ENCODE assay signal across 2 cellular contexts in genomic region chr2:46308081-46308480, GRCh38.
TF ChIP-seq lines count a peak whose summit lies in the region.

No MANE protein-coding gene starts in this region.

TF ChIP-seq in IMR-90, 13 proteins besides CTCF, POLR2A, EP300 and RAD21 (continued from another document):
- TF ChIP-seq MAFK (IDR thresholded peaks at IDR 0.05; ENCODE audit: low read depth, low read length) (no peak), NFE2L2 (IDR thresholded peaks at IDR 0.05; ENCODE audit: low read depth, low read length) (no peak), MXI1 (IDR thresholded peaks at IDR 0.05; ENCODE audit: borderline replicate concordance, low read depth, low read length) (no peak), RCOR1 (IDR thresholded peaks at IDR 0.05; ENCODE audit: insufficient replicate concordance, low read length) (no peak), CEBPB (IDR thresholded peaks at IDR 0.05; ENCODE audit: low read depth, low read length) (no peak), FOS (IDR thresholded peaks at IDR 0.05; ENCODE audit: low read depth, low read length) (no peak), ELK1 (IDR thresholded peaks at IDR 0.05; ENCODE audit: borderline replicate concordance, low read depth, low read length) (no peak), BHLHE40 (IDR thresholded peaks at IDR 0.05; ENCODE audit: low read depth, low read length) (no peak), RFX5 (IDR thresholded peaks at IDR 0.05; ENCODE audit: low read depth, low read length) (no peak), CHD1 (IDR thresholded peaks at IDR 0.05; ENCODE audit: low read depth, low read length) (no peak), SMC3 (IDR thresholded peaks at IDR 0.05; ENCODE audit: low read depth, low read length) (no peak)
- TF ChIP-seq, protein P1, sequence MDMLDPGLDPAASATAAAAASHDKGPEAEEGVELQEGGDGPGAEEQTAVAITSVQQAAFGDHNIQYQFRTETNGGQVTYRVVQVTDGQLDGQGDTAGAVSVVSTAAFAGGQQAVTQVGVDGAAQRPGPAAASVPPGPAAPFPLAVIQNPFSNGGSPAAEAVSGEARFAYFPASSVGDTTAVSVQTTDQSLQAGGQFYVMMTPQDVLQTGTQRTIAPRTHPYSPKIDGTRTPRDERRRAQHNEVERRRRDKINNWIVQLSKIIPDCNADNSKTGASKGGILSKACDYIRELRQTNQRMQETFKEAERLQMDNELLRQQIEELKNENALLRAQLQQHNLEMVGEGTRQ (IDR thresholded peaks at IDR 0.05; ENCODE audit: low read depth, low read length) = no peak

TF ChIP-seq in WTC11, 78 proteins besides CTCF, POLR2A, EP300 and RAD21 (continued from another document):
- TF ChIP-seq, protein P2, sequence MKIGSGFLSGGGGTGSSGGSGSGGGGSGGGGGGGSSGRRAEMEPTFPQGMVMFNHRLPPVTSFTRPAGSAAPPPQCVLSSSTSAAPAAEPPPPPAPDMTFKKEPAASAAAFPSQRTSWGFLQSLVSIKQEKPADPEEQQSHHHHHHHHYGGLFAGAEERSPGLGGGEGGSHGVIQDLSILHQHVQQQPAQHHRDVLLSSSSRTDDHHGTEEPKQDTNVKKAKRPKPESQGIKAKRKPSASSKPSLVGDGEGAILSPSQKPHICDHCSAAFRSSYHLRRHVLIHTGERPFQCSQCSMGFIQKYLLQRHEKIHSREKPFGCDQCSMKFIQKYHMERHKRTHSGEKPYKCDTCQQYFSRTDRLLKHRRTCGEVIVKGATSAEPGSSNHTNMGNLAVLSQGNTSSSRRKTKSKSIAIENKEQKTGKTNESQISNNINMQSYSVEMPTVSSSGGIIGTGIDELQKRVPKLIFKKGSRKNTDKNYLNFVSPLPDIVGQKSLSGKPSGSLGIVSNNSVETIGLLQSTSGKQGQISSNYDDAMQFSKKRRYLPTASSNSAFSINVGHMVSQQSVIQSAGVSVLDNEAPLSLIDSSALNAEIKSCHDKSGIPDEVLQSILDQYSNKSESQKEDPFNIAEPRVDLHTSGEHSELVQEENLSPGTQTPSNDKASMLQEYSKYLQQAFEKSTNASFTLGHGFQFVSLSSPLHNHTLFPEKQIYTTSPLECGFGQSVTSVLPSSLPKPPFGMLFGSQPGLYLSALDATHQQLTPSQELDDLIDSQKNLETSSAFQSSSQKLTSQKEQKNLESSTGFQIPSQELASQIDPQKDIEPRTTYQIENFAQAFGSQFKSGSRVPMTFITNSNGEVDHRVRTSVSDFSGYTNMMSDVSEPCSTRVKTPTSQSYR (CRISPR knock-in tag; IDR thresholded peaks at IDR 0.05) = no peak
- TF ChIP-seq ZNF121 (CRISPR knock-in tag; IDR thresholded peaks at IDR 0.05) (no peak), ZNF317 (CRISPR knock-in tag; IDR thresholded peaks at IDR 0.05; ENCODE audit: borderline replicate concordance, low read depth) (no peak), TEAD4 (CRISPR knock-in tag; IDR thresholded peaks at IDR 0.05) (no peak), NR2C2 (CRISPR knock-in tag; IDR thresholded peaks at IDR 0.05) (no peak), ATF6 (CRISPR knock-in tag; IDR thresholded peaks at IDR 0.05) (no peak), CBFB (CRISPR knock-in tag; IDR thresholded peaks at IDR 0.05; ENCODE audit: low read depth) (no peak), PRRX2 (CRISPR knock-in tag; IDR thresholded peaks at IDR 0.05) (no peak), MAX (CRISPR knock-in tag; IDR thresholded peaks at IDR 0.05) (no peak), ATF1 (CRISPR knock-in tag; IDR thresholded peaks at IDR 0.05) (no peak), SMAD3 (CRISPR knock-in tag; IDR thresholded peaks at IDR 0.05; ENCODE audit: borderline replicate concordance) (no peak), SMAD4 (CRISPR knock-in tag; IDR thresholded peaks at IDR 0.05) (no peak)
- TF ChIP-seq, protein P1 (CRISPR knock-in tag; IDR thresholded peaks at IDR 0.05) = no peak
- TF ChIP-seq, protein P3, sequence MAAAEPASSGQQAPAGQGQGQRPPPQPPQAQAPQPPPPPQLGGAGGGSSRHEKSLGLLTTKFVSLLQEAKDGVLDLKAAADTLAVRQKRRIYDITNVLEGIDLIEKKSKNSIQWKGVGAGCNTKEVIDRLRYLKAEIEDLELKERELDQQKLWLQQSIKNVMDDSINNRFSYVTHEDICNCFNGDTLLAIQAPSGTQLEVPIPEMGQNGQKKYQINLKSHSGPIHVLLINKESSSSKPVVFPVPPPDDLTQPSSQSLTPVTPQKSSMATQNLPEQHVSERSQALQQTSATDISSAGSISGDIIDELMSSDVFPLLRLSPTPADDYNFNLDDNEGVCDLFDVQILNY (CRISPR knock-in tag; IDR thresholded peaks at IDR 0.05) = no peak
- TF ChIP-seq, protein P4, sequence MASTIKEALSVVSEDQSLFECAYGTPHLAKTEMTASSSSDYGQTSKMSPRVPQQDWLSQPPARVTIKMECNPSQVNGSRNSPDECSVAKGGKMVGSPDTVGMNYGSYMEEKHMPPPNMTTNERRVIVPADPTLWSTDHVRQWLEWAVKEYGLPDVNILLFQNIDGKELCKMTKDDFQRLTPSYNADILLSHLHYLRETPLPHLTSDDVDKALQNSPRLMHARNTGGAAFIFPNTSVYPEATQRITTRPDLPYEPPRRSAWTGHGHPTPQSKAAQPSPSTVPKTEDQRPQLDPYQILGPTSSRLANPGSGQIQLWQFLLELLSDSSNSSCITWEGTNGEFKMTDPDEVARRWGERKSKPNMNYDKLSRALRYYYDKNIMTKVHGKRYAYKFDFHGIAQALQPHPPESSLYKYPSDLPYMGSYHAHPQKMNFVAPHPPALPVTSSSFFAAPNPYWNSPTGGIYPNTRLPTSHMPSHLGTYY (CRISPR knock-in tag; IDR thresholded peaks at IDR 0.05) = no peak
- TF ChIP-seq, protein P5, sequence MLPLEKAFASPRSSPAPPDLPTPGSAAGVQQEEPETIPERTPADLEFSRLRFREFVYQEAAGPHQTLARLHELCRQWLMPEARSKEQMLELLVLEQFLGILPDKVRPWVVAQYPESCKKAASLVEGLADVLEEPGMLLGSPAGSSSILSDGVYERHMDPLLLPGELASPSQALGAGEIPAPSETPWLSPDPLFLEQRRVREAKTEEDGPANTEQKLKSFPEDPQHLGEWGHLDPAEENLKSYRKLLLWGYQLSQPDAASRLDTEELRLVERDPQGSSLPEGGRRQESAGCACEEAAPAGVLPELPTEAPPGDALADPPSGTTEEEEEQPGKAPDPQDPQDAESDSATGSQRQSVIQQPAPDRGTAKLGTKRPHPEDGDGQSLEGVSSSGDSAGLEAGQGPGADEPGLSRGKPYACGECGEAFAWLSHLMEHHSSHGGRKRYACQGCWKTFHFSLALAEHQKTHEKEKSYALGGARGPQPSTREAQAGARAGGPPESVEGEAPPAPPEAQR (CRISPR knock-in tag; IDR thresholded peaks at IDR 0.05) = no peak
- TF ChIP-seq, protein P6, sequence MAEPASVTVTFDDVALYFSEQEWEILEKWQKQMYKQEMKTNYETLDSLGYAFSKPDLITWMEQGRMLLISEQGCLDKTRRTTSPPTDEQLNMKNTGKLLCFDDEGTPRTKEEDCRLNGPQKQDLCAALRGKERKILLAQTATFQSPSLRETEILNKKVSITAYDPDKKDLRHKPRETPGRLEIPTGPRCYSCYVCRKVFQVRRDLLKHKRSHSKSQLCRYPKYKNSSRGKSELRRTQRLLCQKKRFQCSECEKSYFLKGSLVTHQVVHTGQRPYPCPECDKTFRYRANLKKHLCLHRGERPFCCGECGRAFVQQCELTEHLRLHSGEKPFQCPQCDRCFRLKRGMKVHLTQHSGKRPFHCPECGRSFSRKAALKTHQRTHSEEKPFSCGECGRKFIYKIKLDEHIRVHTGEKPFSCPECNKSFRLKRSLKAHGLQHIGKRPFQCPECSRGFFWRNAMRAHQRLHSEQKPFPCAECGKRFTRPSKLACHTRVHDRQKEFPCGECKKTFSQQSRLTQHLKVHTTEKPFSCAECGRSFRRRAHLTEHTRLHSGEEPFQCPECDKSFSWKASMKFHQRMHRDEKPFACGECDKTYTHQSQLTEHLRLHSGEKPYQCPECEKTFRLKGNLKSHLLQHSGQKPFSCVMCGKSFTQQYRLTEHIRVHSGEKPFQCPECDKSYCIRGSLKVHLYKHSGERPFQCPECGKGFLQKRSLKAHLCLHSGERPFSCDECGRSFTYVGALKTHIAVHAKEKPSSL (CRISPR knock-in tag; conservative IDR thresholded peaks at IDR 0.05) = no peak
- TF ChIP-seq, protein P7, sequence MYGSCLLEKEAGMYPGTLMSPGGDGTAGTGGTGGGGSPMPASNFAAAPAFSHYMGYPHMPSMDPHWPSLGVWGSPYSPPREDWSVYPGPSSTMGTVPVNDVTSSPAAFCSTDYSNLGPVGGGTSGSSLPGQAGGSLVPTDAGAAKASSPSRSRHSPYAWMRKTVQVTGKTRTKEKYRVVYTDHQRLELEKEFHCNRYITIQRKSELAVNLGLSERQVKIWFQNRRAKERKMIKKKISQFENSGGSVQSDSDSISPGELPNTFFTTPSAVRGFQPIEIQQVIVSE (CRISPR knock-in tag; IDR thresholded peaks at IDR 0.05; ENCODE audit: borderline replicate concordance) = no peak
